ENCODE assay signal across 34 cellular contexts in genomic region chr7:157023589-157023905, GRCh38. TPM values are rescaled to one million over a fixed set of nuclear protein-coding genes. Genes with fewer than 3 reads are reported as not detected.
"Had no signal": no experiment of that assay in that cellular context is flagged by ENCODE, and none has a peak within 500 bp of the region (broad histone marks: within the 10 kb centered on the region; RNA-seq: fewer than 3 reads in every experiment).

No MANE protein-coding gene starts in this region.

- H3K27ac Mint-ChIP-seq: activated CD4-positive, alpha-beta memory T cell treated with anti-CD3 and anti-CD28 coated beads, Interleukin-2, amount 10 ng/mL, durations not matched to agents 7 days and 5 days; activated CD4-positive, alpha-beta T cell treated with anti-CD3 and anti-CD28 coated beads for 36 hours; activated CD4-positive, alpha-beta T cell treated with anti-CD3 and anti-CD28 coated beads, Interleukin-2, amount 10 ng/mL, durations not matched to agents 7 days and 5 days; activated CD8-positive, alpha-beta memory T cell treated with anti-CD3 and anti-CD28 coated beads, Interleukin-2, amount 10 ng/mL, durations not matched to agents 7 days and 5 days; activated CD8-positive, alpha-beta T cell treated with anti-CD3 and anti-CD28 coated beads, Interleukin-2, amount 10 ng/mL, durations not matched to agents 7 days and 5 days; activated naive CD4-positive, alpha-beta T cell treated with anti-CD3 and anti-CD28 coated beads, Interleukin-2, amount 10 ng/mL, durations not matched to agents 7 days and 5 days; activated naive CD4-positive, alpha-beta T cell treated with anti-CD3 and anti-CD28 coated beads, Interleukin-2, amount 50 U/mL, for 24 hours; activated naive CD8-positive, alpha-beta T cell; activated naive CD8-positive, alpha-beta T cell treated with anti-CD3 and anti-CD28 coated beads, Interleukin-2, amount 10 ng/mL, durations not matched to agents 7 days and 5 days; activated naive CD8-positive, alpha-beta T cell treated with anti-CD3 and anti-CD28 coated beads, Interleukin-2, amount 50 U/mL, for 24 hours; activated T-cell treated with anti-CD3 and anti-CD28 coated beads, Interleukin-2, amount 50 U/mL, for 24 hours; activated T-helper 2 cell treated with anti-CD3 and anti-CD28 coated beads, Interferon-gamma antibody, Interleukin-2, Interleukin-4, amounts not matched to agents 10 μg/mL and 5 μg/mL and 100 μg/mL, durations not matched to agents 14 hours and 24 hours and 36 hours; brain; T-helper 2 cell treated with Interferon-gamma antibody and Interleukin-4, amounts not matched to agents 5 μg/mL and 100 μg/mL, for 36 hours; WTC11 had no signal

- H3K4me3 Mint-ChIP-seq: activated CD4-positive, alpha-beta memory T cell treated with anti-CD3 and anti-CD28 coated beads, Interleukin-2, amount 10 ng/mL, durations not matched to agents 7 days and 5 days; activated CD4-positive, alpha-beta T cell treated with anti-CD3 and anti-CD28 coated beads for 36 hours; activated CD4-positive, alpha-beta T cell treated with anti-CD3 and anti-CD28 coated beads, Interleukin-2, amount 10 ng/mL, durations not matched to agents 7 days and 5 days; activated CD8-positive, alpha-beta memory T cell treated with anti-CD3 and anti-CD28 coated beads, Interleukin-2, amount 10 ng/mL, durations not matched to agents 7 days and 5 days; activated CD8-positive, alpha-beta T cell treated with anti-CD3 and anti-CD28 coated beads, Interleukin-2, amount 10 ng/mL, durations not matched to agents 7 days and 5 days; activated naive CD4-positive, alpha-beta T cell treated with anti-CD3 and anti-CD28 coated beads, Interleukin-2, amount 10 ng/mL, durations not matched to agents 7 days and 5 days; activated naive CD4-positive, alpha-beta T cell treated with anti-CD3 and anti-CD28 coated beads, Interleukin-2, amount 50 U/mL, for 24 hours; activated naive CD8-positive, alpha-beta T cell; activated naive CD8-positive, alpha-beta T cell treated with anti-CD3 and anti-CD28 coated beads, Interleukin-2, amount 10 ng/mL, durations not matched to agents 7 days and 5 days; activated naive CD8-positive, alpha-beta T cell treated with anti-CD3 and anti-CD28 coated beads, Interleukin-2, amount 50 U/mL, for 24 hours; activated T-cell treated with anti-CD3 and anti-CD28 coated beads, Interleukin-2, amount 50 U/mL, for 24 hours; brain; central memory CD8-positive, alpha-beta T cell; T-helper 2 cell treated with Interferon-gamma antibody and Interleukin-4, amounts not matched to agents 5 μg/mL and 100 μg/mL, for 36 hours; WTC11 had no signal

- FAIRE-seq: TTC549 had no signal

- DNase-seq: activated CD4-positive, alpha-beta memory T cell treated with anti-CD3 and anti-CD28 coated beads, Interleukin-2, amount 10 ng/mL, durations not matched to agents 7 days and 5 days; activated CD4-positive, alpha-beta T cell treated with anti-CD3 and anti-CD28 coated beads for 1 hour; activated CD4-positive, alpha-beta T cell treated with anti-CD3 and anti-CD28 coated beads for 36 hours; activated CD4-positive, alpha-beta T cell treated with anti-CD3 and anti-CD28 coated beads for 48 hours; activated CD4-positive, alpha-beta T cell treated with anti-CD3 and anti-CD28 coated beads, Interleukin-2, amount 10 ng/mL, durations not matched to agents 7 days and 5 days; activated CD4-positive, alpha-beta T cell treated with anti-CD3 and anti-CD28 coated beads, Interleukin-2, amount 50 U/mL, for 48 hours; activated CD4-positive, CD25-positive, alpha-beta regulatory T cell; activated CD8-positive, alpha-beta memory T cell treated with anti-CD3 and anti-CD28 coated beads, Interleukin-2, amount 10 ng/mL, durations not matched to agents 7 days and 5 days; activated CD8-positive, alpha-beta T cell treated with anti-CD3 and anti-CD28 coated beads, Interleukin-2, amount 10 ng/mL, durations not matched to agents 7 days and 5 days; activated effector memory CD4-positive, alpha-beta T cell treated with Interleukin-2 at 50 U/mL for 16 hours; activated gamma-delta T cell; activated naive CD4-positive, alpha-beta T cell treated with anti-CD3 and anti-CD28 coated beads, Interleukin-2, amount 10 ng/mL, durations not matched to agents 7 days and 5 days; activated naive CD4-positive, alpha-beta T cell treated with Interleukin-2 at 50 U/mL for 16 hours; activated naive CD8-positive, alpha-beta T cell treated with anti-CD3 and anti-CD28 coated beads, Interleukin-2, amount 10 ng/mL, durations not matched to agents 7 days and 5 days; activated naive CD8-positive, alpha-beta T cell treated with anti-CD3 and anti-CD28 coated beads, Interleukin-2, amount 50 U/mL, for 24 hours; activated T-cell treated with anti-CD3 and anti-CD28 coated beads, Interleukin-2, amount 50 U/mL, for 24 hours; caudate nucleus; cerebellar nuclear complex; T-helper 2 cell; T-helper 9 cell; WERI-Rb-1 had no signal

- H3K36me3 Mint-ChIP-seq: activated CD8-positive, alpha-beta memory T cell treated with anti-CD3 and anti-CD28 coated beads, Interleukin-2, amount 10 ng/mL, durations not matched to agents 7 days and 5 days; activated naive CD4-positive, alpha-beta T cell treated with anti-CD3 and anti-CD28 coated beads, Interleukin-2, amount 10 ng/mL, durations not matched to agents 7 days and 5 days; activated naive CD4-positive, alpha-beta T cell treated with anti-CD3 and anti-CD28 coated beads, Interleukin-2, amount 50 U/mL, for 24 hours; activated naive CD8-positive, alpha-beta T cell; activated naive CD8-positive, alpha-beta T cell treated with anti-CD3 and anti-CD28 coated beads, Interleukin-2, amount 10 ng/mL, durations not matched to agents 7 days and 5 days; brain; WTC11 had no signal

- ATAC-seq: activated CD4-positive, alpha-beta T cell treated with anti-CD3 and anti-CD28 coated beads for 36 hours; activated CD4-positive, CD25-positive, alpha-beta regulatory T cell treated with anti-CD3 and anti-CD28 coated beads, Interleukin-2, amount 50 U/mL, for 24 hours; activated CD8-positive, alpha-beta memory T cell treated with anti-CD3 and anti-CD28 coated beads, Interleukin-2, amount 10 ng/mL, durations not matched to agents 7 days and 5 days; activated CD8-positive, alpha-beta T cell treated with anti-CD3 and anti-CD28 coated beads, Interleukin-2, amount 10 ng/mL, durations not matched to agents 7 days and 5 days; activated naive CD8-positive, alpha-beta T cell treated with anti-CD3 and anti-CD28 coated beads, Interleukin-2, amount 50 U/mL, for 24 hours; WTC11 had no signal

- H3K9me3 ChIP-seq: ascending aorta had no signal

- H3K4me3 ChIP-seq: ascending aorta, cardiac muscle cell had no signal

- H3K9me3 Mint-ChIP-seq: activated CD4-positive, alpha-beta memory T cell treated with anti-CD3 and anti-CD28 coated beads, Interleukin-2, amount 10 ng/mL, durations not matched to agents 7 days and 5 days; activated CD4-positive, alpha-beta T cell treated with anti-CD3 and anti-CD28 coated beads, Interleukin-2, amount 10 ng/mL, durations not matched to agents 7 days and 5 days; activated naive CD4-positive, alpha-beta T cell treated with anti-CD3 and anti-CD28 coated beads, Interleukin-2, amount 10 ng/mL, durations not matched to agents 7 days and 5 days; activated naive CD4-positive, alpha-beta T cell treated with anti-CD3 and anti-CD28 coated beads, Interleukin-2, amount 50 U/mL, for 24 hours; activated naive CD8-positive, alpha-beta T cell treated with anti-CD3 and anti-CD28 coated beads, Interleukin-2, amount 10 ng/mL, durations not matched to agents 7 days and 5 days; activated naive CD8-positive, alpha-beta T cell treated with anti-CD3 and anti-CD28 coated beads, Interleukin-2, amount 50 U/mL, for 24 hours; activated T-cell treated with anti-CD3 and anti-CD28 coated beads, Interleukin-2, amount 50 U/mL, for 24 hours; activated T-helper 2 cell treated with anti-CD3 and anti-CD28 coated beads, Interferon-gamma antibody, Interleukin-2, Interleukin-4, amounts not matched to agents 10 μg/mL and 5 μg/mL and 100 μg/mL, durations not matched to agents 14 hours and 24 hours and 36 hours; central memory CD8-positive, alpha-beta T cell; T-helper 2 cell treated with Interferon-gamma antibody and Interleukin-4, amounts not matched to agents 5 μg/mL and 100 μg/mL, for 36 hours; WTC11 had no signal

- H3K27ac ChIP-seq: ascending aorta, cardiac muscle cell had no signal

- H3K36me3 ChIP-seq: ascending aorta, cardiac muscle cell, WERI-Rb-1 had no signal

- H3K4me1 Mint-ChIP-seq: central memory CD8-positive, alpha-beta T cell had no signal

RNA-seq across cellular contexts. Expression of gene MNX1, which starts 13.1 kb away (rescaled TPM):
- total RNA-seq: activated CD4-positive, alpha-beta T cell treated with anti-CD3 and anti-CD28 coated beads for 36 hours; activated CD4-positive, alpha-beta T cell treated with anti-CD3 and anti-CD28 coated beads, Interleukin-2, amount 10 ng/mL, durations not matched to agents 7 days and 5 days; activated CD8-positive, alpha-beta memory T cell treated with anti-CD3 and anti-CD28 coated beads, Interleukin-2, amount 10 ng/mL, durations not matched to agents 7 days and 5 days; activated CD8-positive, alpha-beta T cell treated with anti-CD3 and anti-CD28 coated beads, Interleukin-2, amount 10 ng/mL, durations not matched to agents 7 days and 5 days; activated naive CD8-positive, alpha-beta T cell treated with anti-CD3 and anti-CD28 coated beads, Interleukin-2, amount 10 ng/mL, durations not matched to agents 7 days and 5 days; ascending aorta; bronchial epithelial cell; chondrocyte had no signal
